ENCODE assay signal across 9 cellular contexts in the genomic region with DNA sequence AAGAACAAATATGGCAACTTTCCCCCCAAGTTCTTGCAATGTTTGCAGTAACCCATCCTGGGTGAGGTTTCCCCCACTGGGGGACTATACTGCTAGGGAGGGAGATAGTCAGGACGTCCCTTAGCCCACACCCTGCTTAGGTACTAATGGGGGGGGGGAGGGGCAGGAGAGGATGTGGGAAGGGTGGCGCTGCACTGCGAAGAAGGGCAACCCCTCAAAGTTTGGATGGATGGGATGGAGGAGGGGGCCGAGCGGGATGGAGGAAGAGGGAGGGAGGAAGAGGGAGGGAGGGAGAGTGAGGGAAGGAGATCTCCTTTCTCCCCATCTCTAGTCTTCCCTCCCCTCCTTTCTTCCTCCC.
DNase-seq lines count a peak whose midpoint lies in the region; ATAC-seq, FAIRE-seq and TF ChIP-seq lines count a peak whose summit lies in the region.
"Had no signal": no experiment of that assay in that cellular context is flagged by ENCODE, and none has a peak within 500 bp of the region (broad histone marks: within the 10 kb centered on the region; RNA-seq: fewer than 3 reads in every experiment).

No MANE protein-coding gene starts in this region.

- H3K27ac ChIP-seq in GM12878 (ENCODE audit: control insufficient read depth, insufficient read depth) (no peak overlapping the region), mesenchymal stem cell (ENCODE audit: low read length, poor library complexity, severe bottlenecking) (no peak overlapping the region), urinary bladder (ENCODE audit: low read depth) (no peak overlapping the region)

- no peaks in the 10 kb centered on the region for H4K20me1 ChIP-seq in GM12878 (ENCODE audit: control insufficient read depth, insufficient read depth)

- peaks cover 60 to 72% of the 10 kb centered on the region in 2 donors for H3K27me3 Mint-ChIP-seq in natural killer cell (ENCODE audit: low read depth in 2 of 2)
- peaks cover 53 to 63% of the 10 kb centered on the region in 2 donors for H3K27me3 Mint-ChIP-seq in natural killer cell treated with Interleukin-12 subunit alpha and Interleukin-12 subunit beta and Interleukin-15 and Interleukin-18, amount 100 ng/mL, for 72 hours

- H3K4me1 Mint-ChIP-seq in natural killer cell: peaks cover 16 to 26% of the 10 kb centered on the region in 2 donors
- H3K4me1 Mint-ChIP-seq in natural killer cell treated with Interleukin-12 subunit alpha and Interleukin-12 subunit beta and Interleukin-15 and Interleukin-18, amount 100 ng/mL, for 72 hours (ENCODE audit: low read depth in 2 of 2): peaks cover 14 to 24% of the 10 kb centered on the region in 2 donors

- no peaks in the 10 kb centered on the region for H3K36me3 Mint-ChIP-seq in natural killer cell
- peaks cover 5% of the 10 kb centered on the region for H3K36me3 Mint-ChIP-seq in natural killer cell treated with Interleukin-12 subunit alpha and Interleukin-12 subunit beta and Interleukin-15 and Interleukin-18, amount 100 ng/mL, for 72 hours

- H3K4me3 Mint-ChIP-seq in natural killer cell: peak overlapping the region; percentile 60
- no peak overlapping the region for H3K4me3 Mint-ChIP-seq in natural killer cell treated with Interleukin-12 subunit alpha and Interleukin-12 subunit beta and Interleukin-15 and Interleukin-18, amount 100 ng/mL, for 72 hours

- TF ChIP-seq CTCF in natural killer cell (IDR thresholded peaks at IDR 0.05) (no peak), GM12878 (IDR thresholded peaks at IDR 0.05 in 2 of 3, conservative IDR thresholded peaks at IDR 0.05 in 1 of 3; ENCODE audit: control insufficient read depth in 2 of 3, extremely low read depth in 1 of 3, insufficient read depth in 1 of 3, low read depth in 3 of 3, low read length in 3 of 3) (no peak)

- H3K4ac ChIP-seq in mesenchymal stem cell (ENCODE audit: low read depth in 1 of 2, low read length in 2 of 2): no peak overlapping the region

- H4K8ac ChIP-seq in mesenchymal stem cell (ENCODE audit: low read length): no peak overlapping the region

- CTCF ChIA-PET in GM12878 (lab: Yijun Ruan, JAX): no interaction called here

- 0% methylated on average over 1 of the region's 5 CpGs for WGBS in GM12878 (ENCODE audit: insufficient coverage, insufficient replicate concordance, low lambda C conversion rate, missing lambda C conversion rate)
- 0% methylated on average over 1 of the region's 5 CpGs for WGBS in mesenchymal stem cell
- WGBS in urinary bladder: 0% methylated on average over 5 of the region's 5 CpGs

- H3K36me3 ChIP-seq in GM12878 (ENCODE audit: control insufficient read depth in 2 of 2, insufficient read depth in 2 of 2, low read length in 1 of 2) (no peaks in the 10 kb centered on the region), mesenchymal stem cell (ENCODE audit: control insufficient read depth in 1 of 2, insufficient read depth in 2 of 2, low read depth in 1 of 2, low read length in 2 of 2) (no peaks in the 10 kb centered on the region), urinary bladder (ENCODE audit: insufficient read depth) (no peaks in the 10 kb centered on the region)

- no peak overlapping the region for H2BK15ac ChIP-seq in mesenchymal stem cell (ENCODE audit: low read depth, poor library complexity, severe bottlenecking)

- DNase-seq in natural killer cell (no peak), GM12878 (ENCODE audit: low read depth, low spot score) (no peak), mesenchymal stem cell (no peak), SHP77 (lab: John Stamatoyannopoulos, UW) (no peak), T1000 (lab: John Stamatoyannopoulos, UW) (no peak)
- DNase-seq in natural killer cell treated with Interleukin-12 subunit alpha and Interleukin-12 subunit beta and Interleukin-15 and Interleukin-18, amount 100 ng/mL, for 72 hours (ENCODE audit: low spot score): no peak
- DNase-seq: stimulated activated CD4-positive, alpha-beta T cell treated with anti-CD3 and anti-CD28 coated beads, Interleukin-1b, Interleukin-23, amount 100 ng/mL, for 48 hours had no signal

- no peak for ATAC-seq in natural killer cell
- no peak for ATAC-seq in natural killer cell treated with Interleukin-12 subunit alpha and Interleukin-12 subunit beta and Interleukin-15 and Interleukin-18, amount 100 ng/mL, for 72 hours
- no peak for ATAC-seq in GM12878
- ATAC-seq in GM19023 (IDR thresholded peaks at IDR 0.05; ENCODE audit: unreplicated experiment): no peak

- no peak for TF ChIP-seq EP300 in GM12878 (IDR thresholded peaks at IDR 0.05; ENCODE audit: borderline replicate concordance in 1 of 2, control insufficient read depth in 1 of 2, low read depth in 2 of 2, low read length in 2 of 2)

- H2BK12ac ChIP-seq in mesenchymal stem cell (ENCODE audit: low read length in 2 of 2): no peak overlapping the region

- H3K9me3 Mint-ChIP-seq in natural killer cell: no peaks in the 10 kb centered on the region
- H3K9me3 Mint-ChIP-seq in natural killer cell treated with Interleukin-12 subunit alpha and Interleukin-12 subunit beta and Interleukin-15 and Interleukin-18, amount 100 ng/mL, for 72 hours: no peaks in the 10 kb centered on the region

- H2AFZ ChIP-seq in GM12878 (ENCODE audit: control insufficient read depth, low read depth, low read length) (no peak overlapping the region), mesenchymal stem cell (ENCODE audit: low read depth, low read length) (no peak overlapping the region)

- no peak overlapping the region for H3K9ac ChIP-seq in GM12878 (ENCODE audit: control insufficient read depth, insufficient read depth, low read length)
- H3K9ac ChIP-seq in mesenchymal stem cell (ENCODE audit: low read length): peak overlapping the region; percentile 51

- H3K79me1 ChIP-seq in mesenchymal stem cell (replicated peaks; ENCODE audit: low read length, poor library complexity, severe bottlenecking): no peaks in the 10 kb centered on the region

- H3K9me3 ChIP-seq in GM12878 (replicated peaks; ENCODE audit: control insufficient read depth, insufficient read depth, low read length) (no peaks in the 10 kb centered on the region; the same call in 2 of the 3 replicates), mesenchymal stem cell (ENCODE audit: control insufficient read depth, low read length) (no peaks in the 10 kb centered on the region)

- peak overlapping the region; percentile 58; the same call in 1 of the 2 replicates for H3K4me3 ChIP-seq in GM12878
- H3K4me3 ChIP-seq in mesenchymal stem cell (ENCODE audit: insufficient read depth in 1 of 2, low read depth in 1 of 2, low read length in 2 of 2): peak overlapping the region; percentile 47 to 79
- H3K4me3 ChIP-seq in urinary bladder (ENCODE audit: low read depth, low read length): peak overlapping the region; percentile 41

- POLR2A ChIA-PET in GM12878 (lab: Charles Lee): no interaction called here

- no peak overlapping the region for H2AK5ac ChIP-seq in mesenchymal stem cell (ENCODE audit: low read length, severe bottlenecking)

- no peak overlapping the region for H2BK5ac ChIP-seq in mesenchymal stem cell (ENCODE audit: low read depth, low read length, poor library complexity, severe bottlenecking)

- H3K4me1 ChIP-seq in GM12878 (ENCODE audit: control insufficient read depth, insufficient read depth, low read length) (no peaks in the 10 kb centered on the region), mesenchymal stem cell (ENCODE audit: control insufficient read depth, insufficient read depth, low read depth, low read length) (peaks cover 42% of the 10 kb centered on the region), urinary bladder (ENCODE audit: insufficient read depth) (peaks cover 2% of the 10 kb centered on the region)

- RAD21 ChIA-PET in GM12878 (lab: Charles Lee; ENCODE audit: unreplicated experiment): no interaction called here

- no peak for FAIRE-seq in GM12878 (lab: Jason Lieb, UNC)

- SMC1A ChIA-PET in GM12878 (lab: Charles Lee; ENCODE audit: uncharacterized antibody, unreplicated experiment): interaction anchor here (0.8 kb wide), 1 partner anchor 272 kb away, joined by 3 read pairs; no protein-coding TSS in a partner anchor

- H3K4me2 ChIP-seq in GM12878 (ENCODE audit: control insufficient read depth, insufficient read depth) (peak overlapping the region; percentile 52), mesenchymal stem cell (ENCODE audit: low read length, poor library complexity, severe bottlenecking) (peak overlapping the region; percentile 81)

- no peak overlapping the region for H3K18ac ChIP-seq in mesenchymal stem cell (ENCODE audit: low read depth in 1 of 2, low read length in 2 of 2)

- no TSS peak for BruUV-seq in GM12878 (replicated peaks; lab: Mats Ljungman, UMichigan)

- H4K91ac ChIP-seq in mesenchymal stem cell (ENCODE audit: low read length): no peak overlapping the region

- H3K27ac Mint-ChIP-seq in natural killer cell: no peak overlapping the region
- H3K27ac Mint-ChIP-seq in natural killer cell treated with Interleukin-12 subunit alpha and Interleukin-12 subunit beta and Interleukin-15 and Interleukin-18, amount 100 ng/mL, for 72 hours: no peak overlapping the region

- H3K27me3 ChIP-seq in GM12878 (replicated peaks in 1 of 2; ENCODE audit: control insufficient read depth in 2 of 2, insufficient read depth in 2 of 2, low read length in 1 of 2) (peaks cover 28 to 47% of the 10 kb centered on the region in 2 experiments), mesenchymal stem cell (ENCODE audit: control insufficient read depth in 1 of 2, insufficient read depth in 1 of 2, low read length in 2 of 2) (peaks cover 86 to 98% of the 10 kb centered on the region in 2 experiments)

- H3K14ac ChIP-seq in mesenchymal stem cell (ENCODE audit: low read length in 2 of 2): no peak overlapping the region

- no peak for TF ChIP-seq RAD21 in GM12878 (IDR thresholded peaks at IDR 0.05; ENCODE audit: insufficient read depth, low read depth, low read length)

- no peak overlapping the region for H3K23ac ChIP-seq in mesenchymal stem cell (ENCODE audit: low read length in 2 of 2)

- intact Hi-C loops in natural killer cell (cut with micrococcal nuclease) (no loop called here), GM12878 (cut with micrococcal nuclease; ENCODE audit: unreplicated experiment) (loop anchor here (5.0 to 10.0 kb wide), 2 partner anchors 272 to 365 kb away; a partner anchor contains a TSS)

- TF ChIP-seq POLR2A in GM12878 (IDR thresholded peaks at IDR 0.05; ENCODE audit: low read depth, low read length): no peak

- H2BK120ac ChIP-seq in mesenchymal stem cell (ENCODE audit: low read depth, low read length): no peak overlapping the region

- no peaks in the 10 kb centered on the region for H3K79me2 ChIP-seq in GM12878 (ENCODE audit: control insufficient read depth, insufficient read depth, low read length)

- in situ Hi-C loops in GM12878 (cut with MboI): no loop called here

TF ChIP-seq in GM12878, 131 proteins besides CTCF, POLR2A, EP300 and RAD21 (continues in another document):
- TF ChIP-seq EZH2 (IDR thresholded peaks at IDR 0.05; ENCODE audit: borderline replicate concordance, control insufficient read depth, low read depth, low read length) (no peak), POLR2AphosphoS5 (IDR thresholded peaks at IDR 0.05; ENCODE audit: low read length) (no peak), BMI1 (IDR thresholded peaks at IDR 0.05; ENCODE audit: borderline replicate concordance) (no peak)
